22 cellular contexts compared by ENCODE assay signal in the genomic region with DNA sequence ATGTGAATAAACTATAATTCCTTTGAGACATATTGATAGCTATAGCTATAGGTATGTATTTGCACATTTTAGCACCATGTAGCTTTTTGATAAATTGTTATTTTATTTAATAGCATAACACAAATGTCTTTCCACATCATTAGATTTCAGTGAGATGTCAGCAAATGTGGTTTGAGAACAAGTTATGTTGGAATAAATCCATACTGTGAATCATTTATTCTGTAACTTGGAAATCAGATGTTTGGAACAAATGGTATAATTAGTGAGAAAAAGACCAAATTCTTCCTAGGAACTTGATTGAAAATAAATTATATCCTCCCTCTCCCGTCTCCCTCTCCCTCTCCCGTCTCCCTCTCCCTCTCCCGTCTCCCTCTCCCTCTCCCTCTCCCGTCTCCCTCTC.
"Had no signal": no experiment of that assay in that cellular context is flagged by ENCODE, and none has a peak within 500 bp of the region (broad histone marks: within the 10 kb centered on the region; RNA-seq: fewer than 3 reads in every experiment).

No MANE protein-coding gene starts in this region.

- H3K9me3 ChIP-seq: adrenal gland, esophagus muscularis mucosa, pancreas, prostate gland, sigmoid colon, stomach, tibial nerve had no signal

- H3K9me3 Mint-ChIP-seq: dendritic cell treated with granulocyte-macrophage colony-stimulating factor and Interleukin-4, amounts not matched to agents 40 ng/mL and 50 ng/mL, for 4 days; stimulated activated naive B cell treated with anti-CD40 and anti-IgM and Interleukin-4, amounts not matched to agents 10 μg/mL and 1 μg/mL and 100 μg/mL, for 72 hours; T-helper 1 cell treated with Interleukin-12 subunit alpha and Interleukin-12 subunit beta and Interleukin-4 antibody, amounts not matched to agents 30 μg/mL and 1 μg/mL, for 36 hours had no signal

- H3K4me3 Mint-ChIP-seq: dendritic cell treated with granulocyte-macrophage colony-stimulating factor and Interleukin-4, amounts not matched to agents 40 ng/mL and 50 ng/mL, for 4 days; endodermal cell; stimulated activated naive B cell treated with anti-CD40 and anti-IgM and Interleukin-4, amounts not matched to agents 10 μg/mL and 1 μg/mL and 100 μg/mL, for 72 hours had no signal

- H3K4me2 ChIP-seq: hepatocyte had no signal

- H3K27ac ChIP-seq: adrenal gland, esophagus muscularis mucosa, foreskin keratinocyte, hepatocyte, pancreas, prostate gland, sigmoid colon, stomach, tibial nerve, VCaP had no signal

- DNase-seq: activated CD8-positive, alpha-beta memory T cell treated with anti-CD3 and anti-CD28 coated beads for 24 hours; adrenal gland; aorta; caudate nucleus; endodermal cell; foreskin keratinocyte; midbrain; pancreas; retina; sigmoid colon; stimulated activated naive B cell treated with anti-CD40 and anti-IgM and Interleukin-4, amounts not matched to agents 10 μg/mL and 1 μg/mL and 100 μg/mL, for 72 hours; stomach; SW 1271 had no signal

- H3K79me2 ChIP-seq: hepatocyte had no signal

- H3K27me3 ChIP-seq: adrenal gland, esophagus muscularis mucosa, foreskin keratinocyte, hepatocyte, pancreas, sigmoid colon, stomach, tibial nerve had no signal

- H3K4me1 ChIP-seq: adrenal gland, foreskin keratinocyte, pancreas, prostate gland, tibial nerve had no signal

- H3K4me3 ChIP-seq: adrenal gland, esophagus muscularis mucosa, hepatocyte, pancreas, prostate gland, sigmoid colon, stomach, tibial nerve had no signal

- H3K27ac Mint-ChIP-seq: dendritic cell treated with granulocyte-macrophage colony-stimulating factor and Interleukin-4, amounts not matched to agents 40 ng/mL and 50 ng/mL, for 4 days; endodermal cell; stimulated activated naive B cell treated with anti-CD40 and anti-IgM and Interleukin-4, amounts not matched to agents 10 μg/mL and 1 μg/mL and 100 μg/mL, for 72 hours had no signal

- H3K36me3 Mint-ChIP-seq: activated naive CD8-positive, alpha-beta T cell; naive thymus-derived CD4-positive, alpha-beta T cell; stimulated activated naive B cell treated with anti-CD40 and anti-IgM and Interleukin-4, amounts not matched to agents 10 μg/mL and 1 μg/mL and 100 μg/mL, for 72 hours had no signal

- H3K27me3 Mint-ChIP-seq: dendritic cell treated with granulocyte-macrophage colony-stimulating factor and Interleukin-4, amounts not matched to agents 40 ng/mL and 50 ng/mL, for 4 days; stimulated activated naive B cell treated with anti-CD40 and anti-IgM and Interleukin-4, amounts not matched to agents 10 μg/mL and 1 μg/mL and 100 μg/mL, for 72 hours had no signal

- H3K4me1 Mint-ChIP-seq: endodermal cell had no signal

- H2AFZ ChIP-seq: hepatocyte had no signal

- H3K36me3 ChIP-seq: adrenal gland, esophagus muscularis mucosa, pancreas, prostate gland, sigmoid colon, stomach, tibial nerve had no signal

- ATAC-seq: pancreas had no signal
